Comparison of ENCODE assay signal across 15 cellular contexts in genomic region chr22:35454416-35455054, GRCh38. TPM values are rescaled to one million over a fixed set of nuclear protein-coding genes. Genes with fewer than 3 reads are reported as not detected.
DNase-seq lines count a peak whose midpoint lies in the region; ATAC-seq and TF ChIP-seq lines count a peak whose summit lies in the region.
"Had no signal": no experiment of that assay in that cellular context is flagged by ENCODE, and none has a peak within 500 bp of the region (broad histone marks: within the 10 kb centered on the region; RNA-seq: fewer than 3 reads in every experiment).

No MANE protein-coding gene starts in this region.

- ATAC-seq in GM18858 (IDR thresholded peaks at IDR 0.05; ENCODE audit: unreplicated experiment), result no peak
- ATAC-seq: naive thymus-derived CD4-positive, alpha-beta T cell had no signal

- no peak overlapping the region for H3K4me3 ChIP-seq in AG10803 (ENCODE audit: low read length)
- H3K4me3 ChIP-seq in HFF-Myc (replicated peaks; ENCODE audit: low read depth, low read length), result no peak overlapping the region
- H3K4me3 ChIP-seq: ascending aorta had no signal

- in situ Hi-C loops in KBM-7 (cut with MboI; ENCODE audit: low pct_unique_long_range_greater_than_20kb, low sequenced_read_pairs), result no loop called here

- TF ChIP-seq CTCF in AG10803 (conservative IDR thresholded peaks at IDR 0.05; ENCODE audit: low read length) (peak; percentile 35), HFF-Myc (IDR thresholded peaks at IDR 0.05; ENCODE audit: low read depth, low read length, missing control alignments) (peak; percentile 32), GM10248 (IDR thresholded peaks at IDR 0.05; ENCODE audit: control extremely low read depth, extremely low read depth, low read depth, missing control alignments) (no peak)

- DNase-seq in AG10803 (ENCODE audit: low read depth), result no peak
- DNase-seq in HFF-Myc (ENCODE audit: extremely low read depth, low read depth), result no peak
- DNase-seq in dermis blood vessel endothelial cell, result peak; percentile 42
- DNase-seq in midbrain (lab: John Stamatoyannopoulos, UW), result peak; percentile 19
- DNase-seq in OCI-M2 (lab: John Stamatoyannopoulos, UW; ENCODE audit: unreplicated experiment), result no peak
- no peak for DNase-seq in GM10248 (ENCODE audit: extremely low spot score)
- DNase-seq in KBM-7, result no peak
- DNase-seq: activated CD4-positive, alpha-beta T cell treated with anti-CD3 and anti-CD28 coated beads, Interleukin-2, amount 10 ng/mL, durations not matched to agents 24 days and 14 days; CD4-positive, alpha-beta memory T cell; naive thymus-derived CD4-positive, alpha-beta T cell; NCI-H2081 treated with DMSO at 0.1 percent for 48 hours; right cardiac atrium; T-helper 2 cell had no signal

- POLR2A ChIA-PET in GM10248 (lab: Yijun Ruan, JAX), result no interaction called here

- CTCF ChIA-PET in GM10248 (lab: Yijun Ruan, JAX), result no interaction called here

RNA-seq across cellular contexts. Expression of gene MCM5, which starts 54.6 kb away (rescaled TPM):
- 47.5 and 103 TPM in 2 replicates for total RNA-seq in dermis blood vessel endothelial cell

Comparison
In these comparisons a context has a peak if more than half of its experiments do, and no peak if none do; other contexts are left out.
1. DNase-seq: peak in dermis blood vessel endothelial cell (single experiment) and midbrain (single experiment); none in AG10803 (single experiment), HFF-Myc (single experiment), OCI-M2 (single experiment), GM10248 (single experiment) and KBM-7 (single experiment).